Comparison of ENCODE assay signal across 1 cellular context in the genomic region with DNA sequence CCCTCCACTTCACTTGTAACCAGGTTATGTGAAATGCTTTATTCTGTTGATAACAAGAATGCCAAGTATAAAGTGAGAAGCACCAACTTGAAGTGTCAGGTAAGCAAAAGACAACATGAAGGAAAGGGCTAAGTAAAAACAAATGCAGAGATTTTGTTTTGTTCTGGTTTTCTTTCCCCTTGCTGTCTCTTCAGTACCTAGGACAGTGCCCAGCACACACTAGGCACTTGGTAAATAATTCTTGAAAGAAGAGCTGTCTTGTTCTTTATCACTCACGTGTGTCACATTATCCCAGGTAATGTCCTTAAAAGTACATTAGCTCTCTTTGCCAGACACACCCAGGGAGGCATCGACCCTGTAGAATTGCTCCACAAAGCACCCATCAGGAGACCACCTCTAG.
TF ChIP-seq lines count a peak whose summit lies in the region.

No MANE protein-coding gene starts in this region.

TF ChIP-seq in SK-N-SH treated with all-trans-retinoic acid at 6 μM for 48 hours, 23 proteins besides CTCF, POLR2A, EP300 and RAD21 (continued from another document):
- TF ChIP-seq ZFP30 (CRISPR knock-in tag; IDR thresholded peaks at IDR 0.05) = no peak
- TF ChIP-seq, protein P1, sequence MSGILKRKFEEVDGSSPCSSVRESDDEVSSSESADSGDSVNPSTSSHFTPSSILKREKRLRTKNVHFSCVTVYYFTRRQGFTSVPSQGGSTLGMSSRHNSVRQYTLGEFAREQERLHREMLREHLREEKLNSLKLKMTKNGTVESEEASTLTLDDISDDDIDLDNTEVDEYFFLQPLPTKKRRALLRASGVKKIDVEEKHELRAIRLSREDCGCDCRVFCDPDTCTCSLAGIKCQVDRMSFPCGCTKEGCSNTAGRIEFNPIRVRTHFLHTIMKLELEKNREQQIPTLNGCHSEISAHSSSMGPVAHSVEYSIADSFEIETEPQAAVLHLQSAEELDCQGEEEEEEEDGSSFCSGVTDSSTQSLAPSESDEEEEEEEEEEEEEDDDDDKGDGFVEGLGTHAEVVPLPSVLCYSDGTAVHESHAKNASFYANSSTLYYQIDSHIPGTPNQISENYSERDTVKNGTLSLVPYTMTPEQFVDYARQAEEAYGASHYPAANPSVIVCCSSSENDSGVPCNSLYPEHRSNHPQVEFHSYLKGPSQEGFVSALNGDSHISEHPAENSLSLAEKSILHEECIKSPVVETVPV (CRISPR knock-in tag; IDR thresholded peaks at IDR 0.05) = no peak
- no peak for TF ChIP-seq ZFP3 (CRISPR knock-in tag; IDR thresholded peaks at IDR 0.05)
- TF ChIP-seq CSDC2 (CRISPR knock-in tag; IDR thresholded peaks at IDR 0.05) = no peak
- TF ChIP-seq, protein P2, sequence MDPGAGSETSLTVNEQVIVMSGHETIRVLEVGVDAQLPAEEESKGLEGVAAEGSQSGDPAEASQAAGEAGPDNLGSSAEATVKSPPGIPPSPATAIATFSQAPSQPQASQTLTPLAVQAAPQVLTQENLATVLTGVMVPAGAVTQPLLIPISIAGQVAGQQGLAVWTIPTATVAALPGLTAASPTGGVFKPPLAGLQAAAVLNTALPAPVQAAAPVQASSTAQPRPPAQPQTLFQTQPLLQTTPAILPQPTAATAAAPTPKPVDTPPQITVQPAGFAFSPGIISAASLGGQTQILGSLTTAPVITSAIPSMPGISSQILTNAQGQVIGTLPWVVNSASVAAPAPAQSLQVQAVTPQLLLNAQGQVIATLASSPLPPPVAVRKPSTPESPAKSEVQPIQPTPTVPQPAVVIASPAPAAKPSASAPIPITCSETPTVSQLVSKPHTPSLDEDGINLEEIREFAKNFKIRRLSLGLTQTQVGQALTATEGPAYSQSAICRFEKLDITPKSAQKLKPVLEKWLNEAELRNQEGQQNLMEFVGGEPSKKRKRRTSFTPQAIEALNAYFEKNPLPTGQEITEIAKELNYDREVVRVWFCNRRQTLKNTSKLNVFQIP (CRISPR knock-in tag; IDR thresholded peaks at IDR 0.05; ENCODE audit: borderline replicate concordance, low read depth) = no peak
- no peak for TF ChIP-seq PPARA (CRISPR knock-in tag; IDR thresholded peaks at IDR 0.05; ENCODE audit: borderline replicate concordance)
- no peak for TF ChIP-seq OSR1 (CRISPR knock-in tag; IDR thresholded peaks at IDR 0.05)
- TF ChIP-seq TOX (CRISPR knock-in tag; IDR thresholded peaks at IDR 0.05; ENCODE audit: borderline replicate concordance) = no peak
- TF ChIP-seq, protein P3, sequence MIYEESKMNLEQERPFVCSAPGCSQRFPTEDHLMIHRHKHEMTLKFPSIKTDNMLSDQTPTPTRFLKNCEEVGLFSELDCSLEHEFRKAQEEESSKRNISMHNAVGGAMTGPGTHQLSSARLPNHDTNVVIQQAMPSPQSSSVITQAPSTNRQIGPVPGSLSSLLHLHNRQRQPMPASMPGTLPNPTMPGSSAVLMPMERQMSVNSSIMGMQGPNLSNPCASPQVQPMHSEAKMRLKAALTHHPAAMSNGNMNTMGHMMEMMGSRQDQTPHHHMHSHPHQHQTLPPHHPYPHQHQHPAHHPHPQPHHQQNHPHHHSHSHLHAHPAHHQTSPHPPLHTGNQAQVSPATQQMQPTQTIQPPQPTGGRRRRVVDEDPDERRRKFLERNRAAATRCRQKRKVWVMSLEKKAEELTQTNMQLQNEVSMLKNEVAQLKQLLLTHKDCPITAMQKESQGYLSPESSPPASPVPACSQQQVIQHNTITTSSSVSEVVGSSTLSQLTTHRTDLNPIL (CRISPR knock-in tag; IDR thresholded peaks at IDR 0.05; ENCODE audit: low read depth) = no peak
TF ChIP-seq in SK-N-SH treated with all-trans-retinoic acid at 6 μM for 48 hours: peak in this region for 0.
